In genomic region chr1:183497218-183497617, GRCh38 we compare ENCODE assay signal across 14 cellular contexts.
"Had no signal": no experiment of that assay in that cellular context is flagged by ENCODE, and none has a peak within 500 bp of the region (broad histone marks: within the 10 kb centered on the region; RNA-seq: fewer than 3 reads in every experiment).

No MANE protein-coding gene starts in this region.

- H3K27me3 Mint-ChIP-seq: dendritic cell treated with granulocyte-macrophage colony-stimulating factor and Interleukin-4, amounts not matched to agents 40 ng/mL and 50 ng/mL, for 4 days; memory B cell; naive B cell had no signal

- H3K27ac ChIP-seq: prostate gland, right atrium auricular region, thyroid gland had no signal

- H3K4me1 ChIP-seq: prostate gland, thyroid gland had no signal

- H3K9me3 ChIP-seq: mucosa of descending colon, prostate gland, right atrium auricular region, thyroid gland had no signal

- DNase-seq: activated CD4-positive, alpha-beta T cell treated with anti-CD3 and anti-CD28 coated beads, Interleukin-2, amount 50 U/mL, for 1 hour; effector CD8-positive, alpha-beta T cell; mucosa of descending colon; naive B cell; stimulated activated CD4-positive, alpha-beta T cell treated with anti-CD3 and anti-CD28 coated beads, Interleukin-2, amount 100 ng/mL, for 24 hours; stimulated activated naive CD4-positive, alpha-beta T cell treated with Interleukin-2 at 50 U/mL for 16 hours; SW 1271; T1000; thyroid gland had no signal

- H3K9me3 Mint-ChIP-seq: dendritic cell treated with granulocyte-macrophage colony-stimulating factor and Interleukin-4, amounts not matched to agents 40 ng/mL and 50 ng/mL, for 4 days; memory B cell; naive B cell had no signal

- H3K36me3 ChIP-seq: prostate gland, right atrium auricular region, thyroid gland had no signal

- H3K4me3 ChIP-seq: mucosa of descending colon, prostate gland, right atrium auricular region, thyroid gland had no signal

- H3K4me3 Mint-ChIP-seq: dendritic cell treated with granulocyte-macrophage colony-stimulating factor and Interleukin-4, amounts not matched to agents 40 ng/mL and 50 ng/mL, for 4 days; memory B cell had no signal

- H3K27ac Mint-ChIP-seq: dendritic cell treated with granulocyte-macrophage colony-stimulating factor and Interleukin-4, amounts not matched to agents 40 ng/mL and 50 ng/mL, for 4 days had no signal

- ATAC-seq: activated CD4-positive, CD25-positive, alpha-beta regulatory T cell treated with anti-CD3 and anti-CD28 coated beads, Interleukin-2, amount 50 U/mL, for 24 hours; mucosa of descending colon had no signal

- H3K36me3 Mint-ChIP-seq: memory B cell, naive B cell had no signal

- H3K27me3 ChIP-seq: right atrium auricular region, thyroid gland had no signal
